In genomic region chr6:166997768-166998255, GRCh38 we compare ENCODE assay signal across 8 cellular contexts. TPM values are rescaled to one million over a fixed set of nuclear protein-coding genes. Genes with fewer than 3 reads are reported as not detected.
A peak's percentile ranks its signal among the peaks of the same experiment; 100 is the strongest.
DNase-seq lines count a peak whose midpoint lies in the region; ATAC-seq and TF ChIP-seq lines count a peak whose summit lies in the region.

No MANE protein-coding gene starts in this region.

- H3K9me3 Mint-ChIP-seq in activated CD8-positive, alpha-beta T cell treated with anti-CD3 and anti-CD28 coated beads, Interleukin-2, amount 10 ng/mL, durations not matched to agents 7 days and 5 days (ENCODE audit: insufficient read depth) = no peaks in the 10 kb centered on the region
- H3K9me3 Mint-ChIP-seq in stimulated activated naive CD8-positive, alpha-beta T cell treated with anti-CD3 and anti-CD28 coated beads, Interleukin-15, Interleukin-2, amounts not matched to agents 100 ng/mL and 50 ng/mL, for 24 hours = no peaks in the 10 kb centered on the region

- peak overlapping the region; percentile 95 for H3K4me3 ChIP-seq in epithelial cell of proximal tubule (ENCODE audit: low read depth, low read length)
- H3K4me3 ChIP-seq in muscle layer of duodenum (ENCODE audit: low read depth in 1 of 2, low read length in 2 of 2) = peak overlapping the region; percentile 62 to 100

- peaks cover 6 to 25% of the 10 kb centered on the region in 2 donors for H3K4me1 ChIP-seq in muscle layer of duodenum (ENCODE audit: control insufficient read depth in 1 of 2, insufficient read depth in 2 of 2, low read length in 2 of 2)

- POLR2A ChIA-PET in activated CD8-positive, alpha-beta T cell treated with anti-CD3 and anti-CD28 coated beads, Interleukin-2, amount 10 ng/mL, durations not matched to agents 7 days and 5 days (lab: Charles Lee) = interaction anchor here (2.8 to 3.4 kb wide), 2 partner anchors 38 to 41 kb away, joined by 16 to 18 read pairs; partner anchors contain the start of gene RNASET2

- CTCF ChIA-PET in activated CD8-positive, alpha-beta T cell treated with anti-CD3 and anti-CD28 coated beads, Interleukin-2, amount 10 ng/mL, durations not matched to agents 7 days and 5 days (lab: Charles Lee) = interaction anchor here (1.1 to 3.4 kb wide), 5 partner anchors 9 to 223 kb away, joined by 3 to 23 read pairs (median 8); no protein-coding TSS in a partner anchor

- H3K36me3 ChIP-seq in muscle layer of duodenum (ENCODE audit: control insufficient read depth in 1 of 2, insufficient read depth in 2 of 2, low read length in 2 of 2) = no peaks in the 10 kb centered on the region

- peak; percentile 21 for ATAC-seq in HG03097 (IDR thresholded peaks at IDR 0.05; ENCODE audit: low FRiP score, unreplicated experiment)
- ATAC-seq in activated CD8-positive, alpha-beta T cell treated with anti-CD3 and anti-CD28 coated beads, Interleukin-2, amount 10 ng/mL, durations not matched to agents 7 days and 5 days = peak; percentile 6

- H3K27me3 Mint-ChIP-seq in activated CD8-positive, alpha-beta T cell treated with anti-CD3 and anti-CD28 coated beads, Interleukin-2, amount 10 ng/mL, durations not matched to agents 7 days and 5 days (ENCODE audit: low read depth) = no peaks in the 10 kb centered on the region
- no peaks in the 10 kb centered on the region for H3K27me3 Mint-ChIP-seq in stimulated activated naive CD8-positive, alpha-beta T cell treated with anti-CD3 and anti-CD28 coated beads, Interleukin-15, Interleukin-2, amounts not matched to agents 100 ng/mL and 50 ng/mL, for 24 hours

- peak overlapping the region; percentile 76 for H3K27ac Mint-ChIP-seq in activated CD8-positive, alpha-beta T cell treated with anti-CD3 and anti-CD28 coated beads, Interleukin-2, amount 10 ng/mL, durations not matched to agents 7 days and 5 days
- peak overlapping the region; percentile 59 for H3K27ac Mint-ChIP-seq in stimulated activated naive CD8-positive, alpha-beta T cell treated with anti-CD3 and anti-CD28 coated beads, Interleukin-15, Interleukin-2, amounts not matched to agents 100 ng/mL and 50 ng/mL, for 24 hours

- TF ChIP-seq CTCF in epithelial cell of proximal tubule (conservative IDR thresholded peaks at IDR 0.05; ENCODE audit: low read depth, low read length) = peak; percentile 64

- H3K27ac ChIP-seq in muscle layer of duodenum (ENCODE audit: low read length) = no peak overlapping the region

- peak overlapping the region; percentile 81 for H3K4me3 Mint-ChIP-seq in activated CD8-positive, alpha-beta T cell treated with anti-CD3 and anti-CD28 coated beads, Interleukin-2, amount 10 ng/mL, durations not matched to agents 7 days and 5 days
- H3K4me3 Mint-ChIP-seq in stimulated activated naive CD8-positive, alpha-beta T cell treated with anti-CD3 and anti-CD28 coated beads, Interleukin-15, Interleukin-2, amounts not matched to agents 100 ng/mL and 50 ng/mL, for 24 hours = peak overlapping the region; percentile 90

- H3K36me3 Mint-ChIP-seq in activated CD8-positive, alpha-beta T cell treated with anti-CD3 and anti-CD28 coated beads, Interleukin-2, amount 10 ng/mL, durations not matched to agents 7 days and 5 days (ENCODE audit: low read depth) = peaks cover 44% of the 10 kb centered on the region
- H3K36me3 Mint-ChIP-seq in stimulated activated naive CD8-positive, alpha-beta T cell treated with anti-CD3 and anti-CD28 coated beads, Interleukin-15, Interleukin-2, amounts not matched to agents 100 ng/mL and 50 ng/mL, for 24 hours (ENCODE audit: low read depth) = peaks cover 49% of the 10 kb centered on the region

- H3K27me3 ChIP-seq in muscle layer of duodenum (ENCODE audit: low read depth, low read length) = no peaks in the 10 kb centered on the region

- no peaks in the 10 kb centered on the region for H3K9me3 ChIP-seq in muscle layer of duodenum (ENCODE audit: control insufficient read depth in 1 of 2, low read length in 2 of 2)

- peaks cover 37% of the 10 kb centered on the region for H3K4me1 Mint-ChIP-seq in activated CD8-positive, alpha-beta T cell treated with anti-CD3 and anti-CD28 coated beads, Interleukin-2, amount 10 ng/mL, durations not matched to agents 7 days and 5 days (ENCODE audit: low read depth)
- H3K4me1 Mint-ChIP-seq in stimulated activated naive CD8-positive, alpha-beta T cell treated with anti-CD3 and anti-CD28 coated beads, Interleukin-15, Interleukin-2, amounts not matched to agents 100 ng/mL and 50 ng/mL, for 24 hours (ENCODE audit: low read depth) = peaks cover 28% of the 10 kb centered on the region

- peak; percentile 18 for DNase-seq in NK-92 treated with Interleukin-12 subunit alpha and Interleukin-12 subunit beta, amount 100 ng/mL, for 24 hours (lab: John Stamatoyannopoulos, UW)
- DNase-seq in NK-92 (lab: John Stamatoyannopoulos, UW; ENCODE audit: unreplicated experiment) (no peak), NCI-H774 (lab: John Stamatoyannopoulos, UW) (peak; percentile 35), epithelial cell of proximal tubule (ENCODE audit: low read depth) (peak; percentile 48)
- peak; percentile 60 for DNase-seq in activated CD8-positive, alpha-beta T cell treated with anti-CD3 and anti-CD28 coated beads, Interleukin-2, amount 10 ng/mL, durations not matched to agents 7 days and 5 days

RNA-seq across cellular contexts. Expression of gene CEP43, which starts 1.4 kb away (rescaled TPM):
- total RNA-seq in activated CD8-positive, alpha-beta T cell treated with anti-CD3 and anti-CD28 coated beads, Interleukin-2, amount 10 ng/mL, durations not matched to agents 7 days and 5 days = 10 to 100 TPM; 25.6 to 28.1 TPM
- 13.8 and 20.6 TPM in 2 replicates for total RNA-seq in epithelial cell of proximal tubule

RNA-seq across cellular contexts. Expression of gene RNASET2, which starts 41.5 kb away (rescaled TPM):
- total RNA-seq in activated CD8-positive, alpha-beta T cell treated with anti-CD3 and anti-CD28 coated beads, Interleukin-2, amount 10 ng/mL, durations not matched to agents 7 days and 5 days = 10 to 100 TPM; 46.9 to 48.7 TPM
- total RNA-seq in epithelial cell of proximal tubule = 57.7 and 358 TPM in 2 replicates
